Comparison of ENCODE assay signal across 9 cellular contexts in genomic region chr21:45596704-45597318, GRCh38. TPM values are rescaled to one million over a fixed set of nuclear protein-coding genes. Genes with fewer than 3 reads are reported as not detected.
DNase-seq lines count a peak whose midpoint lies in the region; ATAC-seq, FAIRE-seq and TF ChIP-seq lines count a peak whose summit lies in the region.
"Had no signal": no experiment of that assay in that cellular context is flagged by ENCODE, and none has a peak within 500 bp of the region (broad histone marks: within the 10 kb centered on the region; RNA-seq: fewer than 3 reads in every experiment).

No MANE protein-coding gene starts in this region.

- no peaks in the 10 kb centered on the region for H3K9me3 Mint-ChIP-seq in CD8-positive, alpha-beta T cell
- peaks cover under 1% of the 10 kb centered on the region for H3K9me3 Mint-ChIP-seq in activated T-helper 1 cell treated with anti-CD3 and anti-CD28 coated beads, Interleukin-12 subunit alpha, Interleukin-12 subunit beta, Interleukin-2, Interleukin-4 antibody, amounts not matched to agents 30 ng/mL and 10 ng/mL and 1 ng/mL, durations not matched to agents 14 hours and 24 hours and 36 hours
- H3K9me3 Mint-ChIP-seq in type B pancreatic cell = no peaks in the 10 kb centered on the region

- no peak overlapping the region for H3K4me3 ChIP-seq in CD8-positive, alpha-beta T cell (ENCODE audit: low read depth, low read length)
- H3K4me3 ChIP-seq in Peyer's patch (no peak overlapping the region), pancreas (no peak overlapping the region)
- H3K4me3 ChIP-seq: SK-N-MC had no signal

- H3K36me3 ChIP-seq in CD8-positive, alpha-beta T cell (ENCODE audit: insufficient read depth, low read length) = no peaks in the 10 kb centered on the region
- no peaks in the 10 kb centered on the region for H3K36me3 ChIP-seq in Peyer's patch
- H3K36me3 ChIP-seq in pancreas = no peaks in the 10 kb centered on the region

- peak; percentile 85 for TF ChIP-seq CTCF in CD8-positive, alpha-beta T cell (IDR thresholded peaks at IDR 0.05)
- TF ChIP-seq CTCF in Peyer's patch (IDR thresholded peaks at IDR 0.05) = peak; percentile 74 to 92 (median 84)
- peak; percentile 72 to 85 (median 82) for TF ChIP-seq CTCF in pancreas (IDR thresholded peaks at IDR 0.05)
- TF ChIP-seq CTCF in type B pancreatic cell (conservative IDR thresholded peaks at IDR 0.05) = peak; percentile 85

- no peaks in the 10 kb centered on the region for H3K36me3 Mint-ChIP-seq in CD8-positive, alpha-beta T cell
- no peaks in the 10 kb centered on the region for H3K36me3 Mint-ChIP-seq in activated T-helper 1 cell treated with anti-CD3 and anti-CD28 coated beads, Interleukin-12 subunit alpha, Interleukin-12 subunit beta, Interleukin-2, Interleukin-4 antibody, amounts not matched to agents 30 ng/mL and 10 ng/mL and 1 ng/mL, durations not matched to agents 14 hours and 24 hours and 36 hours (ENCODE audit: low read depth)
- no peaks in the 10 kb centered on the region for H3K36me3 Mint-ChIP-seq in type B pancreatic cell

- H3K9me3 ChIP-seq in CD8-positive, alpha-beta T cell (ENCODE audit: low read length) = no peaks in the 10 kb centered on the region
- H3K9me3 ChIP-seq in Peyer's patch = no peaks in the 10 kb centered on the region
- H3K9me3 ChIP-seq in pancreas = no peaks in the 10 kb centered on the region

- ATAC-seq in CD8-positive, alpha-beta T cell = peak; percentile 69
- ATAC-seq in HG02610 (IDR thresholded peaks at IDR 0.05; ENCODE audit: unreplicated experiment) (peak; percentile 39), pancreas (peak; percentile 84 to 96 (median 94)), GM21515 (IDR thresholded peaks at IDR 0.05; ENCODE audit: unreplicated experiment) (no peak)

- peaks cover 15% of the 10 kb centered on the region for H3K4me1 ChIP-seq in CD8-positive, alpha-beta T cell (ENCODE audit: insufficient read depth, low read length)
- H3K4me1 ChIP-seq in Peyer's patch (peaks cover 0 to 4% (median 0%) of the 10 kb centered on the region in 4 donors), pancreas (peaks cover 0 to 10% (median 0%) of the 10 kb centered on the region in 3 donors)

- TF ChIP-seq POLR2A in Peyer's patch (IDR thresholded peaks at IDR 0.05) = no peak

- no peaks in the 10 kb centered on the region for H3K27me3 Mint-ChIP-seq in CD8-positive, alpha-beta T cell (ENCODE audit: low read depth)
- peaks cover 2% of the 10 kb centered on the region for H3K27me3 Mint-ChIP-seq in activated T-helper 1 cell treated with anti-CD3 and anti-CD28 coated beads, Interleukin-12 subunit alpha, Interleukin-12 subunit beta, Interleukin-2, Interleukin-4 antibody, amounts not matched to agents 30 ng/mL and 10 ng/mL and 1 ng/mL, durations not matched to agents 14 hours and 24 hours and 36 hours (ENCODE audit: insufficient read depth)
- H3K27me3 Mint-ChIP-seq in type B pancreatic cell = peaks cover 27% of the 10 kb centered on the region

- POLR2A ChIA-PET in CD8-positive, alpha-beta T cell (lab: Charles Lee) = interaction anchor here (0.6 kb wide), 1 partner anchor 177 kb away, joined by 3 read pairs; no protein-coding TSS in a partner anchor

- peak; percentile 72 to 91 (median 86) for DNase-seq in CD8-positive, alpha-beta T cell
- DNase-seq in Peyer's patch = peak; percentile 83 to 93 (median 85)
- peak; percentile 73 for DNase-seq in activated T-helper 1 cell treated with anti-CD3 and anti-CD28 coated beads, Interleukin-12 subunit alpha, Interleukin-12 subunit beta, Interleukin-2, Interleukin-4 antibody, amounts not matched to agents 30 ng/mL and 10 ng/mL and 1 ng/mL, durations not matched to agents 14 hours and 24 hours and 36 hours (ENCODE audit: low spot score)
- DNase-seq in frontal cortex (ENCODE audit: low spot score in 2 of 2) = peak; percentile 60 to 72
- peak; percentile 62 to 95 (median 80) for DNase-seq in pancreas
- DNase-seq in type B pancreatic cell (ENCODE audit: extremely low spot score, unreplicated experiment) = no peak

- no peak overlapping the region for H3K27ac Mint-ChIP-seq in CD8-positive, alpha-beta T cell
- H3K27ac Mint-ChIP-seq in activated T-helper 1 cell treated with anti-CD3 and anti-CD28 coated beads, Interleukin-12 subunit alpha, Interleukin-12 subunit beta, Interleukin-2, Interleukin-4 antibody, amounts not matched to agents 30 ng/mL and 10 ng/mL and 1 ng/mL, durations not matched to agents 14 hours and 24 hours and 36 hours = peak overlapping the region; percentile 4
- no peak overlapping the region for H3K27ac Mint-ChIP-seq in type B pancreatic cell

- H3K4me3 Mint-ChIP-seq in CD8-positive, alpha-beta T cell = no peak overlapping the region
- H3K4me3 Mint-ChIP-seq in activated T-helper 1 cell treated with anti-CD3 and anti-CD28 coated beads, Interleukin-12 subunit alpha, Interleukin-12 subunit beta, Interleukin-2, Interleukin-4 antibody, amounts not matched to agents 30 ng/mL and 10 ng/mL and 1 ng/mL, durations not matched to agents 14 hours and 24 hours and 36 hours = no peak overlapping the region
- H3K4me3 Mint-ChIP-seq in type B pancreatic cell = no peak overlapping the region

- FAIRE-seq in frontal cortex (lab: Jason Lieb, UNC) (no peak), pancreas (lab: Jason Lieb, UNC) (no peak)

- intact Hi-C loops in CD8-positive, alpha-beta T cell (cut with DNase I, micrococcal nuclease) = loop anchor here (1.0 to 5.0 kb wide), 8 partner anchors 18 to 326 kb away; no protein-coding TSS in a partner anchor
- intact Hi-C loops in activated T-helper 1 cell treated with anti-CD3 and anti-CD28 coated beads, Interleukin-12 subunit alpha, Interleukin-12 subunit beta, Interleukin-2, Interleukin-4 antibody, amounts not matched to agents 30 ng/mL and 10 ng/mL and 1 ng/mL, durations not matched to agents 14 hours and 24 hours and 36 hours (cut with micrococcal nuclease) = loop anchor here (1.0 kb wide), 3 partner anchors 41 to 223 kb away; no protein-coding TSS in a partner anchor
- intact Hi-C loops in pancreas (cut with DNase I) = loop anchor here in 2 of 3 donors (5.0 kb wide), 1 partner anchor 40 kb away; no protein-coding TSS in a partner anchor

- H3K27me3 ChIP-seq in CD8-positive, alpha-beta T cell (ENCODE audit: insufficient read depth, low read length) = no peaks in the 10 kb centered on the region
- no peaks in the 10 kb centered on the region for H3K27me3 ChIP-seq in Peyer's patch
- no peaks in the 10 kb centered on the region for H3K27me3 ChIP-seq in pancreas

- H3K27ac ChIP-seq in CD8-positive, alpha-beta T cell (ENCODE audit: low read depth, low read length) = no peak overlapping the region
- H3K27ac ChIP-seq in Peyer's patch (no peak overlapping the region), pancreas (no peak overlapping the region)
- H3K27ac ChIP-seq: SK-N-MC had no signal

- WGBS in pancreas, 2 donors = 21 to 27% methylated on average over 16 of the region's 16 CpGs

- peaks cover 14% of the 10 kb centered on the region for H3K4me1 Mint-ChIP-seq in CD8-positive, alpha-beta T cell (ENCODE audit: low read depth)
- H3K4me1 Mint-ChIP-seq in activated T-helper 1 cell treated with anti-CD3 and anti-CD28 coated beads, Interleukin-12 subunit alpha, Interleukin-12 subunit beta, Interleukin-2, Interleukin-4 antibody, amounts not matched to agents 30 ng/mL and 10 ng/mL and 1 ng/mL, durations not matched to agents 14 hours and 24 hours and 36 hours (ENCODE audit: low read depth) = peaks cover 9% of the 10 kb centered on the region
- no peaks in the 10 kb centered on the region for H3K4me1 Mint-ChIP-seq in type B pancreatic cell (ENCODE audit: unreplicated experiment)

- CTCF ChIA-PET in CD8-positive, alpha-beta T cell (lab: Charles Lee) = interaction anchor here (0.6 to 4.1 kb wide), 29 partner anchors 12 to 845 kb away, joined by 3 to 33 read pairs (median 4); no protein-coding TSS in a partner anchor

RNA-seq across cellular contexts. Expression of gene PCBP3, which starts 46.7 kb away (rescaled TPM):
- 1 to 10 TPM; 1.3 to 2.4 TPM for total RNA-seq in CD8-positive, alpha-beta T cell
- 1 to 10 TPM in 3 of 4 donors, not detected in 1; 1.1 to 6.0 (median 4.4) TPM for total RNA-seq in Peyer's patch
- 8.2 and 10.7 TPM in 2 replicates for total RNA-seq in activated T-helper 1 cell treated with anti-CD3 and anti-CD28 coated beads, Interleukin-12 subunit alpha, Interleukin-12 subunit beta, Interleukin-2, Interleukin-4 antibody, amounts not matched to agents 30 ng/mL and 10 ng/mL and 1 ng/mL, durations not matched to agents 14 hours and 24 hours and 36 hours
- 7.3 TPM for total RNA-seq in frontal cortex
- 1 to 10 TPM in 4 of 6 donors, under 1 TPM in 2; 0.83 to 2.7 (median 1.6) TPM for total RNA-seq in pancreas
- 1 to 10 TPM; 1.7 to 4.3 TPM for polyA plus RNA-seq in pancreas
- 2.1 and 5.5 TPM in 2 replicates for total RNA-seq in type B pancreatic cell (ENCODE audit: low replicate concordance)

RNA-seq across cellular contexts. Expression of gene SLC19A1, which starts 54.6 kb away (rescaled TPM):
- 1 to 10 TPM; 8.8 to 9.0 TPM for total RNA-seq in CD8-positive, alpha-beta T cell
- total RNA-seq in Peyer's patch (10 to 100 TPM; 10.7 to 70.8 (median 30.5) TPM), frontal cortex (9.0 TPM), pancreas (1 to 10 TPM; 4.4 to 5.9 (median 4.9) TPM), type B pancreatic cell (ENCODE audit: low replicate concordance) (10.6 and 28.2 TPM in 2 replicates)
- total RNA-seq in activated T-helper 1 cell treated with anti-CD3 and anti-CD28 coated beads, Interleukin-12 subunit alpha, Interleukin-12 subunit beta, Interleukin-2, Interleukin-4 antibody, amounts not matched to agents 30 ng/mL and 10 ng/mL and 1 ng/mL, durations not matched to agents 14 hours and 24 hours and 36 hours = 104 and 105 TPM in 2 replicates
- 10 to 100 TPM in 1 of 2 donors, 1 to 10 TPM in 1; 9.8 to 11.2 TPM for polyA plus RNA-seq in pancreas
